28 cellular contexts compared by ENCODE assay signal in genomic region chr12:5204271-5204670, GRCh38.
DNase-seq lines count a peak whose midpoint lies in the region; ATAC-seq, FAIRE-seq and TF ChIP-seq lines count a peak whose summit lies in the region.
"Had no signal": no experiment of that assay in that cellular context is flagged by ENCODE, and none has a peak within 500 bp of the region (broad histone marks: within the 10 kb centered on the region; RNA-seq: fewer than 3 reads in every experiment).

No MANE protein-coding gene starts in this region.

- no peak overlapping the region for H3K9ac ChIP-seq in HepG2 (ENCODE audit: insufficient read depth, low read depth, low read length)

- no peak overlapping the region for H2AFZ ChIP-seq in HepG2 (ENCODE audit: low read length)

- TF ChIP-seq CTCF in brain (conservative IDR thresholded peaks at IDR 0.05) (no peak), neural crest cell (conservative IDR thresholded peaks at IDR 0.05) (no peak), HepG2 (CRISPR knock-in tag; IDR thresholded peaks at IDR 0.05) (no peak)
- no peak for TF ChIP-seq CTCF in CD8-positive, alpha-beta T cell (IDR thresholded peaks at IDR 0.05)

- no peak for TF ChIP-seq EP300 in HepG2 (IDR thresholded peaks at IDR 0.05; ENCODE audit: low read depth in 2 of 2, low read length in 2 of 2)
- no peak for TF ChIP-seq EP300 in HepG2 (CRISPR knock-in tag; IDR thresholded peaks at IDR 0.05; ENCODE audit: borderline replicate concordance)

- H3K36me3 Mint-ChIP-seq in brain (no peaks in the 10 kb centered on the region), neural crest cell (ENCODE audit: low read depth) (no peaks in the 10 kb centered on the region), immature natural killer cell (no peaks in the 10 kb centered on the region)
- H3K36me3 Mint-ChIP-seq in CD8-positive, alpha-beta T cell, result no peaks in the 10 kb centered on the region
- H3K36me3 Mint-ChIP-seq: activated naive CD4-positive, alpha-beta T cell treated with anti-CD3 and anti-CD28 coated beads, Interleukin-2, amount 50 U/mL, for 24 hours; CD4-positive, CD25-positive, alpha-beta regulatory T cell had no signal

- H3K4me3 ChIP-seq in H7 (ENCODE audit: insufficient read depth, low read depth, low read length) (no peak overlapping the region), HepG2 (replicated peaks in 1 of 3; ENCODE audit: insufficient read depth in 1 of 3, low read depth in 2 of 3, low read length in 3 of 3) (no peak overlapping the region)
- no peak overlapping the region for H3K4me3 ChIP-seq in CD8-positive, alpha-beta T cell (ENCODE audit: low read depth, low read length)
- H3K4me3 ChIP-seq: dorsolateral prefrontal cortex, heart right ventricle, thoracic aorta had no signal

- no peak for FAIRE-seq in HepG2 (lab: Jason Lieb, UNC)
- FAIRE-seq: astrocyte, HTR-8/SVneo, kidney, TTC549 had no signal

- no peaks in the 10 kb centered on the region for H3K9me3 ChIP-seq in CD8-positive, alpha-beta T cell (ENCODE audit: low read length)
- no peaks in the 10 kb centered on the region for H3K9me3 ChIP-seq in HepG2 (ENCODE audit: low read length)
- H3K9me3 ChIP-seq: thoracic aorta had no signal

- no peak for TF ChIP-seq POLR2A in HepG2 (IDR thresholded peaks at IDR 0.05; ENCODE audit: insufficient read depth in 1 of 2, low read depth in 2 of 2, low read length in 2 of 2)

- no peak overlapping the region for H3K4me3 Mint-ChIP-seq in brain
- no peak overlapping the region for H3K4me3 Mint-ChIP-seq in neural crest cell
- no peak overlapping the region for H3K4me3 Mint-ChIP-seq in CD8-positive, alpha-beta T cell
- no peak overlapping the region for H3K4me3 Mint-ChIP-seq in immature natural killer cell
- H3K4me3 Mint-ChIP-seq: activated naive CD4-positive, alpha-beta T cell treated with anti-CD3 and anti-CD28 coated beads, Interleukin-2, amount 50 U/mL, for 24 hours; activated T-cell treated with anti-CD3 and anti-CD28 coated beads, Interleukin-2, amount 50 U/mL, for 72 hours; CD4-positive, CD25-positive, alpha-beta regulatory T cell; memory B cell had no signal

- H3K9me3 Mint-ChIP-seq in brain (peaks cover 0 to 3% (median 0%) of the 10 kb centered on the region in 5 experiments), neural crest cell (no peaks in the 10 kb centered on the region), immature natural killer cell (no peaks in the 10 kb centered on the region)
- no peaks in the 10 kb centered on the region for H3K9me3 Mint-ChIP-seq in CD8-positive, alpha-beta T cell
- H3K9me3 Mint-ChIP-seq: activated naive CD4-positive, alpha-beta T cell treated with anti-CD3 and anti-CD28 coated beads, Interleukin-2, amount 50 U/mL, for 24 hours had no signal

- no peak for ATAC-seq in activated CD4-positive, CD25-positive, alpha-beta regulatory T cell treated with anti-CD3 and anti-CD28 coated beads, Interleukin-2, amount 50 U/mL, for 24 hours
- ATAC-seq in CD8-positive, alpha-beta T cell, result no peak
- no peak for ATAC-seq in HepG2
- ATAC-seq: activated T-cell treated with anti-CD3 and anti-CD28 coated beads, Interleukin-2, amount 50 U/mL, for 72 hours; heart right ventricle had no signal

- H3K4me1 ChIP-seq in CD8-positive, alpha-beta T cell (ENCODE audit: insufficient read depth, low read length), result no peaks in the 10 kb centered on the region
- no peaks in the 10 kb centered on the region for H3K4me1 ChIP-seq in HepG2 (ENCODE audit: insufficient read depth, low read length)

- no peaks in the 10 kb centered on the region for H3K27me3 ChIP-seq in H7 (ENCODE audit: control insufficient read depth, insufficient read depth, low read length)
- no peaks in the 10 kb centered on the region for H3K27me3 ChIP-seq in CD8-positive, alpha-beta T cell (ENCODE audit: insufficient read depth, low read length)
- no peaks in the 10 kb centered on the region for H3K27me3 ChIP-seq in HepG2 (ENCODE audit: control insufficient read depth in 1 of 2, insufficient read depth in 2 of 2, low read length in 2 of 2)

- TF ChIP-seq RAD21 in HepG2 (CRISPR knock-in tag; IDR thresholded peaks at IDR 0.05), result no peak

- BruUV-seq in HepG2 (replicated peaks; lab: Mats Ljungman, UMichigan), result no TSS peak

- WGBS in HepG2 (ENCODE audit: low lambda C conversion rate), result 25% methylated on average over 4 of the region's 4 CpGs

- DNase-seq in H7 (peak; percentile 85), NCI-H2107 treated with DMSO at 0.1 percent for 48 hours (lab: John Stamatoyannopoulos, UW; ENCODE audit: unreplicated experiment) (peak; percentile 95), neural crest cell (ENCODE audit: low read depth, low spot score) (no peak), HepG2 (ENCODE audit: low spot score) (no peak), immature natural killer cell (no peak)
- no peak for DNase-seq in CD8-positive, alpha-beta T cell
- DNase-seq: activated CD4-positive, alpha-beta T cell treated with anti-CD3 and anti-CD28 coated beads for 4 hours; activated T-cell treated with anti-CD3 and anti-CD28 coated beads, Interleukin-2, amount 50 U/mL, for 72 hours; CD4-positive, CD25-positive, alpha-beta regulatory T cell; dorsolateral prefrontal cortex; GDM1; heart right ventricle; Kasumi-1; kidney; NCI-H1048; NCI-H2029 treated with DMSO at 0.1 percent for 48 hours; NCI-H526 treated with DMSO at 0.1 percent for 48 hours; SHP77 treated with DMSO at 0.1 percent for 48 hours; stimulated activated CD4-positive, alpha-beta T cell treated with anti-CD3 and anti-CD28 coated beads, Interleukin-2, amount 100 ng/mL, for 48 hours; stimulated activated naive CD4-positive, alpha-beta T cell had no signal

- CTCF ChIA-PET in CD8-positive, alpha-beta T cell (lab: Charles Lee), result no interaction called here
- CTCF ChIA-PET in HepG2 (lab: Yijun Ruan, JAX; ENCODE audit: low intra/inter-chr PET ratio, low total read pairs), result no interaction called here

- peaks cover 10% of the 10 kb centered on the region for H3K27me3 Mint-ChIP-seq in brain
- no peaks in the 10 kb centered on the region for H3K27me3 Mint-ChIP-seq in neural crest cell (ENCODE audit: low read depth)
- peaks cover 15% of the 10 kb centered on the region for H3K27me3 Mint-ChIP-seq in CD8-positive, alpha-beta T cell (ENCODE audit: low read depth)
- H3K27me3 Mint-ChIP-seq in immature natural killer cell (ENCODE audit: low read depth in 3 of 3), result peaks cover 0 to 3% (median 0%) of the 10 kb centered on the region in 3 donors

- POLR2A ChIA-PET in CD8-positive, alpha-beta T cell (lab: Charles Lee), result no interaction called here
- POLR2A ChIA-PET in HepG2 (lab: Yijun Ruan, JAX), result no interaction called here

- H4K20me1 ChIP-seq in HepG2 (ENCODE audit: insufficient read depth, low read length), result no peaks in the 10 kb centered on the region

- H3K36me3 ChIP-seq in H7 (replicated peaks; ENCODE audit: control insufficient read depth, insufficient read depth, low read length), result no peaks in the 10 kb centered on the region
- no peaks in the 10 kb centered on the region for H3K36me3 ChIP-seq in CD8-positive, alpha-beta T cell (ENCODE audit: insufficient read depth, low read length)
- H3K36me3 ChIP-seq in HepG2 (replicated peaks in 1 of 2; ENCODE audit: control insufficient read depth in 1 of 2, insufficient read depth in 2 of 2, low read length in 2 of 2), result no peaks in the 10 kb centered on the region
- H3K36me3 ChIP-seq: heart right ventricle, thoracic aorta had no signal

- H3K4me1 Mint-ChIP-seq in brain (peaks cover 33% of the 10 kb centered on the region), neural crest cell (peaks cover 36% of the 10 kb centered on the region), immature natural killer cell (no peaks in the 10 kb centered on the region)
- H3K4me1 Mint-ChIP-seq in CD8-positive, alpha-beta T cell (ENCODE audit: low read depth), result no peaks in the 10 kb centered on the region
- H3K4me1 Mint-ChIP-seq: activated naive CD4-positive, alpha-beta T cell treated with anti-CD3 and anti-CD28 coated beads, Interleukin-2, amount 50 U/mL, for 24 hours; CD4-positive, CD25-positive, alpha-beta regulatory T cell; memory B cell had no signal

- no peaks in the 10 kb centered on the region for H3K79me2 ChIP-seq in HepG2 (ENCODE audit: insufficient read depth, low read length)

- in situ Hi-C loops in HepG2 (cut with HindIII; ENCODE audit: extremely low pct_ligation_motif_present, low pct_unique_long_range_greater_than_20kb), result loop anchor here (5.0 kb wide), 1 partner anchor 238 kb away; no protein-coding TSS in a partner anchor

- H3K27ac Mint-ChIP-seq in brain (peak overlapping the region in 3 of 5 experiments; percentile 14 to 86 (median 81)), neural crest cell (ENCODE audit: unreplicated experiment) (peak overlapping the region; percentile 53), immature natural killer cell (no peak overlapping the region)
- no peak overlapping the region for H3K27ac Mint-ChIP-seq in CD8-positive, alpha-beta T cell
- H3K27ac Mint-ChIP-seq: activated naive CD4-positive, alpha-beta T cell treated with anti-CD3 and anti-CD28 coated beads, Interleukin-2, amount 50 U/mL, for 24 hours; activated T-cell treated with anti-CD3 and anti-CD28 coated beads, Interleukin-2, amount 50 U/mL, for 72 hours; CD4-positive, CD25-positive, alpha-beta regulatory T cell; memory B cell had no signal

- intact Hi-C loops in CD8-positive, alpha-beta T cell (cut with DNase I, micrococcal nuclease), result no loop called here
- intact Hi-C loops in HepG2 (cut with micrococcal nuclease; ENCODE audit: unreplicated experiment), result no loop called here

- no peak overlapping the region for H3K27ac ChIP-seq in CD8-positive, alpha-beta T cell (ENCODE audit: low read depth, low read length)
- no peak overlapping the region for H3K27ac ChIP-seq in HepG2 (ENCODE audit: extremely low read length, insufficient read depth, low read length)
- H3K27ac ChIP-seq: dorsolateral prefrontal cortex, heart right ventricle, thoracic aorta had no signal

- H3K4me2 ChIP-seq in HepG2 (ENCODE audit: low read depth, low read length), result no peak overlapping the region

TF ChIP-seq in HepG2, 621 proteins besides CTCF, POLR2A, EP300 and RAD21 (continues in another document):
- TF ChIP-seq ZBTB7B (CRISPR knock-in tag; IDR thresholded peaks at IDR 0.05) (no peak), ZNF331 (CRISPR knock-in tag; IDR thresholded peaks at IDR 0.05) (no peak)

Comparison
In these comparisons a context has a peak if more than half of its experiments do, and no peak if none do; other contexts are left out.
1. DNase-seq: peak in H7 (single experiment) and NCI-H2107 treated with DMSO at 0.1 percent for 48 hours (single experiment); none in neural crest cell (single experiment), CD8-positive, alpha-beta T cell (0 of 7), HepG2 (single experiment) and immature natural killer cell (0 of 3).
2. H3K27ac Mint-ChIP-seq: peak in brain (3 of 5) and neural crest cell (single experiment); none in CD8-positive, alpha-beta T cell (single experiment) and immature natural killer cell (0 of 6).